ENCODE assay signal across 1 cellular context in genomic region chr9:133877967-133878366, GRCh38.
TF ChIP-seq lines count a peak whose summit lies in the region.

No MANE protein-coding gene starts in this region.

TF ChIP-seq in GM23338, 12 proteins besides CTCF, POLR2A, EP300 and RAD21 (continued from another document):
- no peak for TF ChIP-seq ZNF462 (CRISPR knock-in tag; IDR thresholded peaks at IDR 0.05)
- TF ChIP-seq ZNF331 (CRISPR knock-in tag; IDR thresholded peaks at IDR 0.05; ENCODE audit: low read depth): no peak
TF ChIP-seq in GM23338: peak in this region for 0.
